In the genomic region with DNA sequence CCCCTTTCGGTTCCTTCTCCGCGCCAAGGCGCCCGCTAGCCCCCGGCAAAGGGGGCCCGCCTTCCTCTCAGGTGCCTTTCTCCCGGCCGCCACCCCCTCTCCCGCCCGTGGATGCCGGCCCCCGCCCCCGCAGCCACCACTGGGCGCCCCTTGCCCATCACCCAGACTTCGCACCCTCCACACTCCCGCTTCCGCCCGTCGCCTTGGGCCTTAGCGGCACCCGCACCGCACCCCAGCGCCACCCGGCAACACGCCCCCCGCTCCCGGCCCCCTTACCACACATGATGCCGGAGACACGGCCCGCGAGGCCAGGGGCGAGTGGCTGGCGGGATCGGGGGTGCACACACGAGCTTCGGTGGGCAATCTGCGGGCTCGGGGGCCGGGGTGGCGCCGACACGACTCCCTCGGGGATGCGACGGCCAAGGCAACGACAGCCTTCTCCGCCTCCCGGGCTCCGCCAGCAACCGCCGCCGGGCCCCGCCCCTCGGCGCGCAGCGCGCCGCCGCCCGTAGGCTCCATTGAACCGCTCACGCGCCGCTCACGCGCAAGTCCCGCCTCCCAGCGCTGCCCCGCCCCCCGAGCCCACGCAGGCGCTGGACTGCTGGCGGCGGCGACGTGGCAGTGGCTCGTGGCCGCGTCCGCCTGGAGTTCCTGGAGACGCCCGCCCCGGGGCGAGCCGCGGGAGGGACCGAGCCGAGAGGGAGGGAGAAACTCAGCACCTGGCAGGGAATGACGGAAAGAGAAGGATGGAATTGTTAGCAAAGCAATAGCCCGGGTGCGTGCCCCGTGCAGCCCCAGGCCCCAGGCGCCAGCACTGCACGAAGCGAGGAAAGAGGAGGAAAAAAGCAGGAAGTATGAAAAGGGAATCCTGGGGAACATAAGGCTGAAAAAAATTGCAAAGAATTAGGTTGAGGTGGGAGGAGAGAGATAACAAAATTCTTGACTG, we compare ENCODE assay signal across 8 cellular contexts. TPM values are rescaled to one million over a fixed set of nuclear protein-coding genes. Genes with fewer than 3 reads are reported as not detected.
DNase-seq lines count a peak whose midpoint lies in the region; ATAC-seq and TF ChIP-seq lines count a peak whose summit lies in the region.

Gene GFPT1 (minus strand): TSS at position 439 of the 946 bp plus-strand sequence. CDS start 156 bp downstream, at position 283.

- peak within 1 kb of the TSS; percentile 74 for H3K4me3 ChIP-seq in Jurkat, Clone E6-1 (ENCODE audit: low read length)
- H3K4me3 ChIP-seq in PC-9 (peak within 1 kb of the TSS; percentile 90), epithelial cell of proximal tubule (ENCODE audit: low read depth, low read length) (peak within 1 kb of the TSS; percentile 82), mucosa of stomach (ENCODE audit: low read length) (peak within 1 kb of the TSS; percentile 40)

- no peak for TF ChIP-seq CTCF in PC-9 (conservative IDR thresholded peaks at IDR 0.05)
- TF ChIP-seq CTCF in epithelial cell of proximal tubule (conservative IDR thresholded peaks at IDR 0.05; ENCODE audit: low read depth, low read length): no peak

- peak within 1 kb of the TSS; percentile 76 for H3K27ac ChIP-seq in PC-9

- H3K27me3 ChIP-seq in PC-9 (ENCODE audit: insufficient read depth, low read depth) (no peaks in the 10 kb centered on the region), mucosa of stomach (ENCODE audit: control insufficient read depth, insufficient read depth, low read length) (no peaks in the 10 kb centered on the region)

- H3K4me1 ChIP-seq in PC-9 (replicated peaks; ENCODE audit: insufficient read depth): peaks cover 42% of the 10 kb centered on the region
- H3K4me1 ChIP-seq in mucosa of stomach (ENCODE audit: control insufficient read depth, insufficient read depth, low read length): peaks cover 28% of the 10 kb centered on the region

- H3F3A ChIP-seq in PC-9 (ENCODE audit: insufficient read depth, low read depth): peaks cover 6% of the 10 kb centered on the region; the same call in 1 of the 2 replicates

- peak within 1 kb of the TSS; percentile 86 for H2AFZ ChIP-seq in PC-9

- intact Hi-C loops in PC-9 (cut with micrococcal nuclease; ENCODE audit: unreplicated experiment): loop anchor here (5.0 kb wide), 2 partner anchors 255 to 325 kb away; partner anchors contain the start of gene AAK1

- H3K79me2 ChIP-seq in PC-9 (ENCODE audit: low read depth): peaks cover 49% of the 10 kb centered on the region

- H3K9me3 ChIP-seq in PC-9 (ENCODE audit: insufficient read depth, low read depth): no peaks in the 10 kb centered on the region
- H3K9me3 ChIP-seq in mucosa of stomach (ENCODE audit: control insufficient read depth, low read length): no peaks in the 10 kb centered on the region

- H4K20me1 ChIP-seq in PC-9 (ENCODE audit: insufficient read depth): peaks cover 11% of the 10 kb centered on the region; the same call in 1 of the 2 replicates

- BruUV-seq in PC-9 (replicated peaks; lab: Mats Ljungman, UMichigan): no TSS peak

- ATAC-seq in GM21619 (IDR thresholded peaks at IDR 0.05; ENCODE audit: unreplicated experiment): peak; percentile 79

- peak within 1 kb of the TSS; percentile 90 for H3K9ac ChIP-seq in mucosa of stomach (ENCODE audit: low read length)

- H3K36me3 ChIP-seq in PC-9 (ENCODE audit: low read depth) (peaks cover 8% of the 10 kb centered on the region), mucosa of stomach (ENCODE audit: control insufficient read depth, insufficient read depth, low read length) (no peaks in the 10 kb centered on the region)

- peak within 1 kb of the TSS; percentile 99 for H3K4me2 ChIP-seq in PC-9

- DNase-seq in DMS114 treated with DMSO at 0.1 percent for 48 hours (lab: John Stamatoyannopoulos, UW; ENCODE audit: unreplicated experiment) (peak; percentile 87), PC-9 (peak; percentile 83 to 96), epithelial cell of proximal tubule (ENCODE audit: low read depth) (no peak)
- peak; percentile 83 for DNase-seq in Jurkat, Clone E6-1 (ENCODE audit: low read depth, low spot score)
- DNase-seq in activated T-cell treated with anti-CD3 and anti-CD28 coated beads, Interleukin-2, amount 50 U/mL, for 1 hour: peak; percentile 95
- peak; percentile 95 for DNase-seq in stimulated activated CD8-positive, alpha-beta memory T cell treated with anti-CD3 and anti-CD28 coated beads, Interleukin-4, amount 100 ng/mL, for 48 hours

- H3K9me2 ChIP-seq in PC-9 (ENCODE audit: insufficient read depth): no peaks in the 10 kb centered on the region

- CTCF ChIA-PET in PC-9 (lab: Charles Lee): interaction anchor here (0.6 kb wide), 1 partner anchor 15 kb away, joined by 10 read pairs; no protein-coding TSS in a partner anchor

- POLR2A ChIA-PET in PC-9 (lab: Charles Lee; ENCODE audit: unreplicated experiment): interaction anchor here (0.5 kb wide), 1 partner anchor 50 kb away, joined by 7 read pairs; the partner anchor contains the start of gene NFU1

RNA-seq across cellular contexts. Expression of gene GFPT1, which starts in this region (rescaled TPM):
- polyA plus RNA-seq in Jurkat, Clone E6-1 (2012; ENCODE audit: insufficient read depth, insufficient read length): 19.1 TPM
- total RNA-seq in PC-9 (2021) (58.3 and 60.2 TPM in 2 replicates), epithelial cell of proximal tubule (20.3 and 22.2 TPM in 2 replicates)

Comparison
In these comparisons a context has a peak if more than half of its experiments do, and no peak if none do; other contexts are left out.
1. H3K4me3 ChIP-seq: peak in every context shown above with its lines; median percentile 90 in PC-9; 82 in epithelial cell of proximal tubule; 74 in Jurkat, Clone E6-1; 40 in mucosa of stomach.